Comparison of ENCODE assay signal across 8 cellular contexts in genomic region chr2:25375989-25376545, GRCh38. TPM values are rescaled to one million over a fixed set of nuclear protein-coding genes. Genes with fewer than 3 reads are reported as not detected.
DNase-seq lines count a peak whose midpoint lies in the region; ATAC-seq and TF ChIP-seq lines count a peak whose summit lies in the region.

No MANE protein-coding gene starts in this region.

- H3K27ac ChIP-seq in heart left ventricle (peak overlapping the region in 2 of 12 donors; percentile 42 to 59), uterus (peak overlapping the region; percentile 14 to 50)

- no peak for TF ChIP-seq CTCF in heart left ventricle (IDR thresholded peaks at IDR 0.05)
- TF ChIP-seq CTCF in uterus (IDR thresholded peaks at IDR 0.05), result no peak

- H3K27me3 Mint-ChIP-seq in activated naive CD8-positive, alpha-beta T cell, result no peaks in the 10 kb centered on the region

- peak overlapping the region; percentile 76 for H3K4me3 Mint-ChIP-seq in activated naive CD8-positive, alpha-beta T cell

- DNase-seq in heart left ventricle, result no peak
- DNase-seq in left ventricle myocardium superior, result no peak
- peak; percentile 28 for DNase-seq in mesenteric fat pad (ENCODE audit: low spot score)
- no peak for DNase-seq in uterus
- no peak for DNase-seq in AG20443 (ENCODE audit: low spot score)

- TF ChIP-seq POLR2A in heart left ventricle (IDR thresholded peaks at IDR 0.05) (no peak), uterus (IDR thresholded peaks at IDR 0.05) (no peak)

- ATAC-seq in heart left ventricle (no peak), left ventricle myocardium superior (no peak), GM21723 (IDR thresholded peaks at IDR 0.05; ENCODE audit: unreplicated experiment) (no peak), HG02970 (IDR thresholded peaks at IDR 0.05; ENCODE audit: low FRiP score, unreplicated experiment) (no peak)

- intact Hi-C loops in heart left ventricle (cut with DNase I), result loop anchor here (1.0 to 10.0 kb wide), 8 partner anchors 33 to 299 kb away; partner anchors contain the start of gene DTNB (in 1 of the 10)
- intact Hi-C loops in left ventricle myocardium superior (cut with micrococcal nuclease), result loop anchor here (5.0 kb wide), 1 partner anchor 34 kb away; the partner anchor contains the start of gene DNMT3A
- intact Hi-C loops in uterus (cut with DNase I; ENCODE audit: low total_unique reads), result no loop called here

- peaks cover 5% of the 10 kb centered on the region for H3K36me3 Mint-ChIP-seq in activated naive CD8-positive, alpha-beta T cell

- peak overlapping the region; percentile 84 for H3K27ac Mint-ChIP-seq in activated naive CD8-positive, alpha-beta T cell

- H3K27me3 ChIP-seq in heart left ventricle, result no peaks in the 10 kb centered on the region
- H3K27me3 ChIP-seq in uterus, result no peaks in the 10 kb centered on the region

- H3K36me3 ChIP-seq in heart left ventricle (no peaks in the 10 kb centered on the region), uterus (no peaks in the 10 kb centered on the region)

- 74 to 83% (median 81%) methylated on average over 16 of the region's 16 CpGs for WGBS in heart left ventricle, 4 donors

- H3K4me1 ChIP-seq in heart left ventricle (peaks cover 0 to 34% (median 13%) of the 10 kb centered on the region in 12 donors), uterus (peaks cover 0 to 8% of the 10 kb centered on the region in 2 donors)

- peak overlapping the region in 8 of 12 donors; percentile 29 to 50 (median 38) for H3K4me3 ChIP-seq in heart left ventricle
- no peak overlapping the region for H3K4me3 ChIP-seq in uterus

- peaks cover 35% of the 10 kb centered on the region for H3K4me1 Mint-ChIP-seq in activated naive CD8-positive, alpha-beta T cell (ENCODE audit: low read depth)

- no peaks in the 10 kb centered on the region for H3K9me3 ChIP-seq in heart left ventricle
- no peaks in the 10 kb centered on the region for H3K9me3 ChIP-seq in uterus

- H3K9me3 Mint-ChIP-seq in activated naive CD8-positive, alpha-beta T cell (ENCODE audit: low read depth), result no peaks in the 10 kb centered on the region

RNA-seq across cellular contexts. Expression of gene DNMT3A, which starts 34.3 kb away (rescaled TPM):
- 10 to 100 TPM in 8 of 9 donors, 1 to 10 TPM in 1; 3.5 to 26.0 (median 18.6) TPM for total RNA-seq in heart left ventricle
- 1 to 10 TPM; 9.1 to 9.2 TPM for polyA plus RNA-seq in heart left ventricle
- total RNA-seq in left ventricle myocardium superior, result 21.1 TPM
- total RNA-seq in mesenteric fat pad, result 24.4 TPM
- total RNA-seq in uterus, result 10 to 100 TPM in 3 of 4 donors, 1 to 10 TPM in 1; 2.3 to 95.8 (median 29.9) TPM

Comparison
In these comparisons a context has a peak if more than half of its experiments do, and no peak if none do; other contexts are left out.
1. H3K4me3 ChIP-seq: peak in heart left ventricle (8 of 12); none in uterus (0 of 2).